Comparison of ENCODE assay signal across 8 cellular contexts in genomic region chrX:77785746-77786548, GRCh38. TPM values are rescaled to one million over a fixed set of nuclear protein-coding genes. Genes with fewer than 3 reads are reported as not detected.
DNase-seq lines count a peak whose midpoint lies in the region; ATAC-seq and TF ChIP-seq lines count a peak whose summit lies in the region.

A gene with protein sequence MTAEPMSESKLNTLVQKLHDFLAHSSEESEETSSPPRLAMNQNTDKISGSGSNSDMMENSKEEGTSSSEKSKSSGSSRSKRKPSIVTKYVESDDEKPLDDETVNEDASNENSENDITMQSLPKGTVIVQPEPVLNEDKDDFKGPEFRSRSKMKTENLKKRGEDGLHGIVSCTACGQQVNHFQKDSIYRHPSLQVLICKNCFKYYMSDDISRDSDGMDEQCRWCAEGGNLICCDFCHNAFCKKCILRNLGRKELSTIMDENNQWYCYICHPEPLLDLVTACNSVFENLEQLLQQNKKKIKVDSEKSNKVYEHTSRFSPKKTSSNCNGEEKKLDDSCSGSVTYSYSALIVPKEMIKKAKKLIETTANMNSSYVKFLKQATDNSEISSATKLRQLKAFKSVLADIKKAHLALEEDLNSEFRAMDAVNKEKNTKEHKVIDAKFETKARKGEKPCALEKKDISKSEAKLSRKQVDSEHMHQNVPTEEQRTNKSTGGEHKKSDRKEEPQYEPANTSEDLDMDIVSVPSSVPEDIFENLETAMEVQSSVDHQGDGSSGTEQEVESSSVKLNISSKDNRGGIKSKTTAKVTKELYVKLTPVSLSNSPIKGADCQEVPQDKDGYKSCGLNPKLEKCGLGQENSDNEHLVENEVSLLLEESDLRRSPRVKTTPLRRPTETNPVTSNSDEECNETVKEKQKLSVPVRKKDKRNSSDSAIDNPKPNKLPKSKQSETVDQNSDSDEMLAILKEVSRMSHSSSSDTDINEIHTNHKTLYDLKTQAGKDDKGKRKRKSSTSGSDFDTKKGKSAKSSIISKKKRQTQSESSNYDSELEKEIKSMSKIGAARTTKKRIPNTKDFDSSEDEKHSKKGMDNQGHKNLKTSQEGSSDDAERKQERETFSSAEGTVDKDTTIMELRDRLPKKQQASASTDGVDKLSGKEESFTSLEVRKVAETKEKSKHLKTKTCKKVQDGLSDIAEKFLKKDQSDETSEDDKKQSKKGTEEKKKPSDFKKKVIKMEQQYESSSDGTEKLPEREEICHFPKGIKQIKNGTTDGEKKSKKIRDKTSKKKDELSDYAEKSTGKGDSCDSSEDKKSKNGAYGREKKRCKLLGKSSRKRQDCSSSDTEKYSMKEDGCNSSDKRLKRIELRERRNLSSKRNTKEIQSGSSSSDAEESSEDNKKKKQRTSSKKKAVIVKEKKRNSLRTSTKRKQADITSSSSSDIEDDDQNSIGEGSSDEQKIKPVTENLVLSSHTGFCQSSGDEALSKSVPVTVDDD (N-terminal part only) (minus strand): TSS chrX:77786216. CDS start chrX:77786001, 215 bp downstream.

- WGBS in adipose tissue, 3 donors = 1 to 34% (median 1%) methylated on average over 38 to 46 of the region's 48 CpGs
- WGBS in heart right ventricle, 2 donors = 1 to 4% methylated on average over 27 to 47 of the region's 48 CpGs
- 2 to 41% methylated on average over 7 to 46 of the region's 48 CpGs for WGBS in upper lobe of left lung, 2 donors

- H3K4me3 ChIP-seq in GM08714 (ENCODE audit: low read length) (peak within 1 kb of the TSS; percentile 99), heart right ventricle (peak within 1 kb of the TSS; percentile 15 to 77 (median 68)), upper lobe of left lung (peak within 1 kb of the TSS; percentile 51 to 65 (median 60))

- H3K4me1 ChIP-seq in heart right ventricle (peaks cover 0 to 31% (median 4%) of the 10 kb centered on the region in 9 donors), upper lobe of left lung (no peaks in the 10 kb centered on the region)

- no peak for TF ChIP-seq CTCF in heart right ventricle (IDR thresholded peaks at IDR 0.05)
- TF ChIP-seq CTCF in upper lobe of left lung (IDR thresholded peaks at IDR 0.05) = no peak

- intact Hi-C loops in heart right ventricle (cut with DNase I) (loop anchor here in 2 of 10 donors (5.0 to 10.0 kb wide), 3 partner anchors 109 to 121 kb away; partner anchors contain the start of genes COX7B (in 2 of the 2) and MAGT1 (in 2 of the 2)), posterior cingulate gyrus (cut with DNase I) (loop anchor here (5.0 kb wide), 1 partner anchor 111 kb away; the partner anchor contains the start of genes COX7B and MAGT1)

- H3K9me3 ChIP-seq in heart right ventricle = no peaks in the 10 kb centered on the region
- H3K9me3 ChIP-seq in upper lobe of left lung = no peaks in the 10 kb centered on the region

- ATAC-seq in HG02610 (IDR thresholded peaks at IDR 0.05; ENCODE audit: unreplicated experiment) = peak; percentile 96
- peak; percentile 90 to 97 (median 95) for ATAC-seq in heart right ventricle
- ATAC-seq in upper lobe of left lung (ENCODE audit: low FRiP score in 2 of 2) = peak; percentile 94 to 98

- peak in 2 of 4 donors; percentile 59 for TF ChIP-seq POLR2A in upper lobe of left lung (IDR thresholded peaks at IDR 0.05)

- no peak for TF ChIP-seq EP300 in upper lobe of left lung (IDR thresholded peaks at IDR 0.05)

- DNase-seq in NCI-H1105 treated with DMSO at 0.1 percent for 48 hours (lab: John Stamatoyannopoulos, UW) (peak; percentile 88), T follicular helper cell (ENCODE audit: low read depth) (peak; percentile 70), heart right ventricle (peak; percentile 64 to 70), posterior cingulate gyrus (peak; percentile 44 to 95 (median 66)), upper lobe of left lung (peak; percentile 72 to 88)

- H3K27me3 ChIP-seq in heart right ventricle (no peaks in the 10 kb centered on the region), upper lobe of left lung (no peaks in the 10 kb centered on the region)

- H3K36me3 ChIP-seq in heart right ventricle (no peaks in the 10 kb centered on the region), upper lobe of left lung (no peaks in the 10 kb centered on the region)

- no peak within 1 kb of the TSS for H3K27ac ChIP-seq in adipose tissue (ENCODE audit: low read depth, low read length)
- H3K27ac ChIP-seq in heart right ventricle = peak within 1 kb of the TSS; percentile 52 to 94 (median 89)
- peak within 1 kb of the TSS; percentile 91 to 94 (median 92) for H3K27ac ChIP-seq in upper lobe of left lung

RNA-seq across cellular contexts. Expression of the gene that starts here (rescaled TPM):
- polyA plus RNA-seq in adipose tissue (10 to 100 TPM in 2 of 3 donors, 1 to 10 TPM in 1; 9.8 to 13.7 (median 12.1) TPM), heart right ventricle (10 to 100 TPM in 1 of 2 donors, 1 to 10 TPM in 1; 8.1 to 32.6 TPM)
- total RNA-seq in heart right ventricle (100 to 1,000 TPM in 2 of 10 donors, 10 to 100 TPM in 8; 71.2 to 107 (median 92.4) TPM), upper lobe of left lung (100 to 1,000 TPM in 3 of 6 donors, 10 to 100 TPM in 3; 57.0 to 151 (median 98.2) TPM)
